Comparison of ENCODE assay signal across 8 cellular contexts in genomic region chrX:30577362-30577961, GRCh38. TPM values are rescaled to one million over a fixed set of nuclear protein-coding genes. Genes with fewer than 3 reads are reported as not detected.
DNase-seq lines count a peak whose midpoint lies in the region; ATAC-seq and TF ChIP-seq lines count a peak whose summit lies in the region.

TASL (minus strand) TSS chrX:30577766; CDS start chrX:30560355, 17,411 bp downstream.

- BruUV-seq in PC-9 (replicated peaks; lab: Mats Ljungman, UMichigan) (no TSS peak), MCF 10A (replicated peaks; lab: Mats Ljungman, UMichigan) (no TSS peak)

- H2AFZ ChIP-seq in PC-9: no peak within 1 kb of the TSS

- H4K20me1 ChIP-seq in PC-9 (ENCODE audit: insufficient read depth): no peaks in the 10 kb centered on the region

- H3K4me1 Mint-ChIP-seq in activated naive CD8-positive, alpha-beta T cell treated with anti-CD3 and anti-CD28 coated beads, Interleukin-2, amount 50 U/mL, for 24 hours: peaks cover 25% of the 10 kb centered on the region
- peaks cover 10% of the 10 kb centered on the region for H3K4me1 Mint-ChIP-seq in stimulated activated naive CD8-positive, alpha-beta T cell treated with anti-CD3 and anti-CD28 coated beads, Interleukin-15, amount 100 ng/mL, for 72 hours
- no peaks in the 10 kb centered on the region for H3K4me1 Mint-ChIP-seq in MCF 10A (ENCODE audit: insufficient read depth, unreplicated experiment)

- DNase-seq in NB4 (ENCODE audit: low read depth) (peak; percentile 92), HuH-7 (ENCODE audit: low spot score) (no peak), PC-9 (no peak), MCF 10A (ENCODE audit: unreplicated experiment) (no peak)
- peak; percentile 23 for DNase-seq in activated naive CD8-positive, alpha-beta T cell treated with anti-CD3 and anti-CD28 coated beads, Interleukin-2, amount 50 U/mL, for 24 hours
- peak; percentile 40 to 58 for DNase-seq in stimulated activated naive CD8-positive, alpha-beta T cell treated with anti-CD3 and anti-CD28 coated beads, Interleukin-15, amount 100 ng/mL, for 72 hours

- peak; percentile 37 for TF ChIP-seq POLR2A in NB4 (IDR thresholded peaks at IDR 0.05; ENCODE audit: extremely low read depth, insufficient read length)

- H3K9me3 Mint-ChIP-seq in activated naive CD8-positive, alpha-beta T cell treated with anti-CD3 and anti-CD28 coated beads, Interleukin-2, amount 50 U/mL, for 24 hours: no peaks in the 10 kb centered on the region
- peaks cover 0 to 6% of the 10 kb centered on the region in 2 donors for H3K9me3 Mint-ChIP-seq in stimulated activated naive CD8-positive, alpha-beta T cell treated with anti-CD3 and anti-CD28 coated beads, Interleukin-15, amount 100 ng/mL, for 72 hours
- no peaks in the 10 kb centered on the region for H3K9me3 Mint-ChIP-seq in MCF 10A (ENCODE audit: unreplicated experiment)

- H3F3A ChIP-seq in PC-9 (ENCODE audit: insufficient read depth, low read depth): no peaks in the 10 kb centered on the region

- H3K9me2 ChIP-seq in PC-9 (ENCODE audit: insufficient read depth): no peaks in the 10 kb centered on the region

- H3K4me2 ChIP-seq in PC-9: no peak within 1 kb of the TSS

- intact Hi-C loops in PC-9 (cut with micrococcal nuclease; ENCODE audit: unreplicated experiment) (no loop called here), MCF 10A (cut with micrococcal nuclease) (loop anchor here (10.0 kb wide), 1 partner anchor 77 kb away; the partner anchor contains the start of gene GK)

- CTCF ChIA-PET in PC-9 (lab: Charles Lee): no interaction called here
- CTCF ChIA-PET in MCF 10A (lab: Yijun Ruan, JAX): interaction anchor here (0.6 to 0.9 kb wide), 3 partner anchors 12 to 147 kb away, joined by 3 to 4 read pairs (median 4); no protein-coding TSS in a partner anchor

- no peaks in the 10 kb centered on the region for H3K4me1 ChIP-seq in PC-9 (replicated peaks; ENCODE audit: insufficient read depth)

- POLR2A ChIA-PET in PC-9 (lab: Charles Lee; ENCODE audit: unreplicated experiment) (interaction anchor here (0.6 kb wide), 1 partner anchor 105 kb away, joined by 3 read pairs; no protein-coding TSS in a partner anchor), MCF 10A (lab: Yijun Ruan, JAX) (interaction anchor here (0.6 kb wide), 1 partner anchor 136 kb away, joined by 3 read pairs; no protein-coding TSS in a partner anchor)

- peak within 1 kb of the TSS; percentile 88 for H3K4me3 Mint-ChIP-seq in activated naive CD8-positive, alpha-beta T cell treated with anti-CD3 and anti-CD28 coated beads, Interleukin-2, amount 50 U/mL, for 24 hours
- H3K4me3 Mint-ChIP-seq in stimulated activated naive CD8-positive, alpha-beta T cell treated with anti-CD3 and anti-CD28 coated beads, Interleukin-15, amount 100 ng/mL, for 72 hours: peak within 1 kb of the TSS; percentile 78 to 89
- no peak within 1 kb of the TSS for H3K4me3 Mint-ChIP-seq in MCF 10A (ENCODE audit: unreplicated experiment)

- TF ChIP-seq CTCF in NB4 (IDR thresholded peaks at IDR 0.05; ENCODE audit: low read depth, low read length) (no peak), PC-9 (conservative IDR thresholded peaks at IDR 0.05) (no peak), MCF 10A (IDR thresholded peaks at IDR 0.05; ENCODE audit: unreplicated experiment) (no peak)

- H3K27ac Mint-ChIP-seq in activated naive CD8-positive, alpha-beta T cell treated with anti-CD3 and anti-CD28 coated beads, Interleukin-2, amount 50 U/mL, for 24 hours: peak within 1 kb of the TSS; percentile 93
- peak within 1 kb of the TSS; percentile 93 to 96 for H3K27ac Mint-ChIP-seq in stimulated activated naive CD8-positive, alpha-beta T cell treated with anti-CD3 and anti-CD28 coated beads, Interleukin-15, amount 100 ng/mL, for 72 hours
- no peak within 1 kb of the TSS for H3K27ac Mint-ChIP-seq in MCF 10A (ENCODE audit: low read depth, unreplicated experiment)

- no peak within 1 kb of the TSS for H3K27ac ChIP-seq in PC-9

- H3K79me2 ChIP-seq in PC-9 (ENCODE audit: low read depth): no peaks in the 10 kb centered on the region

- H3K36me3 ChIP-seq in PC-9 (ENCODE audit: low read depth): no peaks in the 10 kb centered on the region

- ATAC-seq in GM18517 (IDR thresholded peaks at IDR 0.05; ENCODE audit: unreplicated experiment) (peak; percentile 85), HG02588 (IDR thresholded peaks at IDR 0.05; ENCODE audit: unreplicated experiment) (peak; percentile 77)
- ATAC-seq in activated naive CD8-positive, alpha-beta T cell treated with anti-CD3 and anti-CD28 coated beads, Interleukin-2, amount 50 U/mL, for 24 hours: peak; percentile 88
- peak; percentile 96 for ATAC-seq in stimulated activated naive CD8-positive, alpha-beta T cell treated with anti-CD3 and anti-CD28 coated beads, Interleukin-15, amount 100 ng/mL, for 72 hours

- H3K27me3 Mint-ChIP-seq in activated naive CD8-positive, alpha-beta T cell treated with anti-CD3 and anti-CD28 coated beads, Interleukin-2, amount 50 U/mL, for 24 hours: no peaks in the 10 kb centered on the region
- no peaks in the 10 kb centered on the region for H3K27me3 Mint-ChIP-seq in stimulated activated naive CD8-positive, alpha-beta T cell treated with anti-CD3 and anti-CD28 coated beads, Interleukin-15, amount 100 ng/mL, for 72 hours
- peaks cover 13% of the 10 kb centered on the region for H3K27me3 Mint-ChIP-seq in MCF 10A (ENCODE audit: insufficient read depth, unreplicated experiment)

- H3K9me3 ChIP-seq in PC-9 (ENCODE audit: insufficient read depth, low read depth): no peaks in the 10 kb centered on the region

- peak within 1 kb of the TSS; percentile 91 for H3K4me3 ChIP-seq in NB4 (ENCODE audit: low read depth, low read length)
- no peak within 1 kb of the TSS for H3K4me3 ChIP-seq in PC-9

- H3K36me3 Mint-ChIP-seq in activated naive CD8-positive, alpha-beta T cell treated with anti-CD3 and anti-CD28 coated beads, Interleukin-2, amount 50 U/mL, for 24 hours (ENCODE audit: low read depth): peaks cover 8% of the 10 kb centered on the region
- no peaks in the 10 kb centered on the region for H3K36me3 Mint-ChIP-seq in MCF 10A (ENCODE audit: insufficient read depth, unreplicated experiment)

- no peaks in the 10 kb centered on the region for H3K27me3 ChIP-seq in PC-9 (ENCODE audit: insufficient read depth, low read depth)

RNA-seq across cellular contexts. Expression of gene TASL, which starts in this region (rescaled TPM):
- not detected in 2 replicates for total RNA-seq in PC-9 (2021)
- total RNA-seq in MCF 10A (2022): not detected in 2 replicates

Comparison
In these comparisons a context has a peak if more than half of its experiments do, and no peak if none do; other contexts are left out.
1. DNase-seq: peak in NB4 (single experiment), activated naive CD8-positive, alpha-beta T cell treated with anti-CD3 and anti-CD28 coated beads, Interleukin-2, amount 50 U/mL, for 24 hours (single experiment) and stimulated activated naive CD8-positive, alpha-beta T cell treated with anti-CD3 and anti-CD28 coated beads, Interleukin-15, amount 100 ng/mL, for 72 hours (2 of 2); none in HuH-7 (single experiment), PC-9 (0 of 2) and MCF 10A (single experiment).
2. Peak in every context shown above with its lines, with median percentiles within 50 percentile points of each other: ATAC-seq.